14 cellular contexts compared by ENCODE assay signal in genomic region chr5:141771562-141771961, GRCh38.
"Had no signal": no experiment of that assay in that cellular context is flagged by ENCODE, and none has a peak within 500 bp of the region (broad histone marks: within the 10 kb centered on the region; RNA-seq: fewer than 3 reads in every experiment).

No MANE protein-coding gene starts in this region.

- ATAC-seq: activated T-helper 17 cell treated with anti-CD3 and anti-CD28 coated beads, Interleukin-2, amount 50 U/mL, for 72 hours; esophagus mucosa; SK-N-SH treated with all-trans-retinoic acid at 6 μM for 48 hours had no signal

- H3K36me3 Mint-ChIP-seq: mesothelial cell of epicardium, type B pancreatic cell had no signal

- DNase-seq: activated CD4-positive, alpha-beta T cell treated with anti-CD3 and anti-CD28 coated beads, Interleukin-2, amount 50 U/mL, for 1 hour; activated naive CD4-positive, alpha-beta T cell treated with anti-CD3 and anti-CD28 coated beads for 36 hours; activated T-cell treated with anti-CD3 and anti-CD28 coated beads for 4 hours; sigmoid colon; stimulated activated CD4-positive, alpha-beta T cell treated with anti-CD3 and anti-CD28 coated beads, Interleukin-2, amount 100 ng/mL, for 24 hours; stimulated activated naive CD4-positive, alpha-beta T cell had no signal

- H3K36me3 ChIP-seq: neutrophil, prostate gland, sigmoid colon had no signal

- H3K27ac Mint-ChIP-seq: activated naive CD4-positive, alpha-beta T cell treated with anti-CD3 and anti-CD28 coated beads for 36 hours; activated T-helper 17 cell treated with anti-CD3 and anti-CD28 coated beads, Interleukin-2, amount 50 U/mL, for 72 hours; mesothelial cell of epicardium; T-helper 1 cell treated with Interleukin-12 subunit alpha and Interleukin-12 subunit beta and Interleukin-4 antibody, amounts not matched to agents 30 μg/mL and 1 μg/mL, for 36 hours; type B pancreatic cell had no signal

- H3K4me1 Mint-ChIP-seq: activated T-helper 17 cell treated with anti-CD3 and anti-CD28 coated beads, Interleukin-2, amount 50 U/mL, for 72 hours had no signal

- H3K4me3 Mint-ChIP-seq: activated naive CD4-positive, alpha-beta T cell treated with anti-CD3 and anti-CD28 coated beads for 36 hours; activated T-helper 17 cell treated with anti-CD3 and anti-CD28 coated beads, Interleukin-2, amount 50 U/mL, for 72 hours; mesothelial cell of epicardium; T-helper 1 cell treated with Interleukin-12 subunit alpha and Interleukin-12 subunit beta and Interleukin-4 antibody, amounts not matched to agents 30 μg/mL and 1 μg/mL, for 36 hours; type B pancreatic cell had no signal

- H3K4me1 ChIP-seq: prostate gland, sigmoid colon had no signal

- H3K27me3 ChIP-seq: sigmoid colon had no signal

- H3K9me3 ChIP-seq: neutrophil, prostate gland, sigmoid colon had no signal

- H3K4me3 ChIP-seq: prostate gland, sigmoid colon had no signal

- H3K9me3 Mint-ChIP-seq: activated naive CD4-positive, alpha-beta T cell treated with anti-CD3 and anti-CD28 coated beads for 36 hours; activated T-helper 17 cell treated with anti-CD3 and anti-CD28 coated beads, Interleukin-2, amount 50 U/mL, for 72 hours; mesothelial cell of epicardium; T-helper 1 cell treated with Interleukin-12 subunit alpha and Interleukin-12 subunit beta and Interleukin-4 antibody, amounts not matched to agents 30 μg/mL and 1 μg/mL, for 36 hours; type B pancreatic cell had no signal

- H3K27ac ChIP-seq: neutrophil, prostate gland, sigmoid colon had no signal
